8 cellular contexts compared by ENCODE assay signal in genomic region chr6:113632220-113632864, GRCh38.
DNase-seq lines count a peak whose midpoint lies in the region; ATAC-seq and TF ChIP-seq lines count a peak whose summit lies in the region.

No MANE protein-coding gene starts in this region.

- no peaks in the 10 kb centered on the region for H3K27me3 Mint-ChIP-seq in activated T-helper 1 cell treated with anti-CD3 and anti-CD28 coated beads, Interleukin-12 subunit alpha, Interleukin-12 subunit beta, Interleukin-2, Interleukin-4 antibody, amounts not matched to agents 30 ng/mL and 10 ng/mL and 1 ng/mL, durations not matched to agents 14 hours and 24 hours and 36 hours (ENCODE audit: insufficient read depth)

- H3K4me1 Mint-ChIP-seq in activated T-helper 1 cell treated with anti-CD3 and anti-CD28 coated beads, Interleukin-12 subunit alpha, Interleukin-12 subunit beta, Interleukin-2, Interleukin-4 antibody, amounts not matched to agents 30 ng/mL and 10 ng/mL and 1 ng/mL, durations not matched to agents 14 hours and 24 hours and 36 hours (ENCODE audit: low read depth), result peaks cover 17% of the 10 kb centered on the region

- peaks cover 34% of the 10 kb centered on the region for H3K4me1 ChIP-seq in hepatocyte (ENCODE audit: insufficient read depth)

- TF ChIP-seq CTCF in hepatocyte (IDR thresholded peaks at IDR 0.05; ENCODE audit: poor library complexity), result no peak

- H3K4me3 ChIP-seq in GM08714 (ENCODE audit: low read length) (peak overlapping the region; percentile 48; the same call in 1 of the 2 replicates), hepatocyte (no peak overlapping the region)

- peak overlapping the region; percentile 49 for H3K27ac Mint-ChIP-seq in activated T-helper 1 cell treated with anti-CD3 and anti-CD28 coated beads, Interleukin-12 subunit alpha, Interleukin-12 subunit beta, Interleukin-2, Interleukin-4 antibody, amounts not matched to agents 30 ng/mL and 10 ng/mL and 1 ng/mL, durations not matched to agents 14 hours and 24 hours and 36 hours

- H3K79me2 ChIP-seq in hepatocyte, result no peaks in the 10 kb centered on the region

- H3K27ac ChIP-seq in hepatocyte, result peak overlapping the region; percentile 88

- no peaks in the 10 kb centered on the region for H3K9me3 ChIP-seq in hepatocyte (ENCODE audit: low read depth)

- H3K36me3 Mint-ChIP-seq in activated T-helper 1 cell treated with anti-CD3 and anti-CD28 coated beads, Interleukin-12 subunit alpha, Interleukin-12 subunit beta, Interleukin-2, Interleukin-4 antibody, amounts not matched to agents 30 ng/mL and 10 ng/mL and 1 ng/mL, durations not matched to agents 14 hours and 24 hours and 36 hours (ENCODE audit: low read depth), result peaks cover 2% of the 10 kb centered on the region

- H3K4me3 Mint-ChIP-seq in activated T-helper 1 cell treated with anti-CD3 and anti-CD28 coated beads, Interleukin-12 subunit alpha, Interleukin-12 subunit beta, Interleukin-2, Interleukin-4 antibody, amounts not matched to agents 30 ng/mL and 10 ng/mL and 1 ng/mL, durations not matched to agents 14 hours and 24 hours and 36 hours, result no peak overlapping the region

- no peaks in the 10 kb centered on the region for H3K27me3 ChIP-seq in hepatocyte

- H4K20me1 ChIP-seq in hepatocyte (ENCODE audit: insufficient read depth, poor library complexity, severe bottlenecking), result no peaks in the 10 kb centered on the region

- ATAC-seq in GM21737 (IDR thresholded peaks at IDR 0.05; ENCODE audit: unreplicated experiment), result peak; percentile 37

- peak; percentile 87 for DNase-seq in LHCN-M2 (ENCODE audit: low read depth)
- no peak for DNase-seq in activated T-helper 1 cell treated with anti-CD3 and anti-CD28 coated beads, Interleukin-12 subunit alpha, Interleukin-12 subunit beta, Interleukin-2, Interleukin-4 antibody, amounts not matched to agents 30 ng/mL and 10 ng/mL and 1 ng/mL, durations not matched to agents 14 hours and 24 hours and 36 hours (ENCODE audit: low spot score)
- DNase-seq in hepatocyte (ENCODE audit: low spot score), result peak; percentile 78
- peak; percentile 26 to 31 for DNase-seq in stimulated activated CD4-positive, alpha-beta T cell treated with anti-CD3 and anti-CD28 coated beads, Interleukin-15, amount 100 ng/mL, for 48 hours (ENCODE audit: low read depth in 2 of 2)
- DNase-seq in effector CD8-positive, alpha-beta T cell (lab: John Stamatoyannopoulos, UW), result no peak
- DNase-seq in NCI-H2196 treated with DMSO at 0.1 percent for 48 hours (lab: John Stamatoyannopoulos, UW; ENCODE audit: unreplicated experiment), result no peak

- H3K9me3 Mint-ChIP-seq in activated T-helper 1 cell treated with anti-CD3 and anti-CD28 coated beads, Interleukin-12 subunit alpha, Interleukin-12 subunit beta, Interleukin-2, Interleukin-4 antibody, amounts not matched to agents 30 ng/mL and 10 ng/mL and 1 ng/mL, durations not matched to agents 14 hours and 24 hours and 36 hours, result no peaks in the 10 kb centered on the region

- no peaks in the 10 kb centered on the region for H3K9me2 ChIP-seq in hepatocyte (replicated peaks; ENCODE audit: insufficient read depth)

- H3K36me3 ChIP-seq in hepatocyte (replicated peaks; ENCODE audit: insufficient read depth, low read depth), result no peaks in the 10 kb centered on the region

- H2AFZ ChIP-seq in hepatocyte, result peak overlapping the region; percentile 1

- H3K4me2 ChIP-seq in hepatocyte, result peak overlapping the region; percentile 32

- WGBS in hepatocyte (ENCODE audit: low lambda C conversion rate, missing lambda C conversion rate), result 37% methylated on average over 8 of the region's 8 CpGs

- intact Hi-C loops in activated T-helper 1 cell treated with anti-CD3 and anti-CD28 coated beads, Interleukin-12 subunit alpha, Interleukin-12 subunit beta, Interleukin-2, Interleukin-4 antibody, amounts not matched to agents 30 ng/mL and 10 ng/mL and 1 ng/mL, durations not matched to agents 14 hours and 24 hours and 36 hours (cut with micrococcal nuclease), result loop anchor here (5.0 to 10.0 kb wide), 2 partner anchors 225 to 332 kb away; partner anchors contain the start of gene MARCKS

Comparison
In these comparisons a context has a peak if more than half of its experiments do, and no peak if none do; other contexts are left out.
1. DNase-seq: peak in LHCN-M2 (single experiment), hepatocyte (single experiment) and stimulated activated CD4-positive, alpha-beta T cell treated with anti-CD3 and anti-CD28 coated beads, Interleukin-15, amount 100 ng/mL, for 48 hours (2 of 2); none in activated T-helper 1 cell treated with anti-CD3 and anti-CD28 coated beads, Interleukin-12 subunit alpha, Interleukin-12 subunit beta, Interleukin-2, Interleukin-4 antibody, amounts not matched to agents 30 ng/mL and 10 ng/mL and 1 ng/mL, durations not matched to agents 14 hours and 24 hours and 36 hours (single experiment), effector CD8-positive, alpha-beta T cell (single experiment) and NCI-H2196 treated with DMSO at 0.1 percent for 48 hours (single experiment).